In genomic region chr12:58530421-58531067, GRCh38 we compare ENCODE assay signal across 17 cellular contexts.
DNase-seq lines count a peak whose midpoint lies in the region; TF ChIP-seq lines count a peak whose summit lies in the region.
"Had no signal": no experiment of that assay in that cellular context is flagged by ENCODE, and none has a peak within 500 bp of the region (broad histone marks: within the 10 kb centered on the region; RNA-seq: fewer than 3 reads in every experiment).

No MANE protein-coding gene starts in this region.

- POLR2A ChIA-PET in GM10248 (lab: Yijun Ruan, JAX), result no interaction called here

- no peaks in the 10 kb centered on the region for H3K27me3 ChIP-seq in osteoblast (ENCODE audit: insufficient read depth, low read length)
- H3K27me3 ChIP-seq: BLaER1 treated with 17β-estradiol and CSF1 and Interleukin-3, amounts not matched to agents 10 nM and 100 nM had no signal

- peak overlapping the region; percentile 93 for H3K27ac ChIP-seq in osteoblast (ENCODE audit: low read depth, low read length)
- H3K27ac ChIP-seq: BLaER1 treated with 17β-estradiol and CSF1 and Interleukin-3, amounts not matched to agents 10 nM and 100 nM; lower lobe of right lung; SK-N-MC had no signal

- H3K36me3 ChIP-seq in osteoblast (ENCODE audit: insufficient read depth, low read length), result no peaks in the 10 kb centered on the region
- H3K36me3 ChIP-seq: BLaER1 treated with 17β-estradiol and CSF1 and Interleukin-3, amounts not matched to agents 10 nM and 100 nM; lower lobe of right lung had no signal

- H3K4me2 ChIP-seq in osteoblast (ENCODE audit: insufficient read depth, low read length), result peak overlapping the region; percentile 79
- H3K4me2 ChIP-seq: BLaER1 treated with 17β-estradiol and CSF1 and Interleukin-3, amounts not matched to agents 10 nM and 100 nM had no signal

- no peaks in the 10 kb centered on the region for H3K79me2 ChIP-seq in osteoblast (ENCODE audit: insufficient read depth, low read length)

- DNase-seq in AG20443 (ENCODE audit: low spot score), result peak; percentile 24
- DNase-seq in RPMI7951 (ENCODE audit: low read depth), result peak; percentile 58
- DNase-seq in fibroblast of mammary gland (ENCODE audit: low read depth), result peak; percentile 89
- DNase-seq in osteoblast (ENCODE audit: insufficient read length, low spot score, missing footprints), result no peak
- no peak for DNase-seq in GM10248 (ENCODE audit: extremely low spot score)
- no peak for DNase-seq in KBM-7
- no peak for DNase-seq in NCI-H510A treated with DMSO at 0.1 percent for 48 hours (lab: John Stamatoyannopoulos, UW)
- DNase-seq in OCI-M1 (lab: John Stamatoyannopoulos, UW), result no peak
- DNase-seq: activated B cell treated with CpG ODN at 0.5 μM for 24 hours, activated T-cell treated with anti-CD3 and anti-CD28 coated beads for 4 hours, hippocampal formation, lower lobe of right lung, NCI-H1694 treated with DMSO at 0.1 percent for 48 hours, NCI-H774, nucleus accumbens had no signal

- no peak overlapping the region for H2AFZ ChIP-seq in osteoblast (ENCODE audit: low read length)

- H3K4me1 ChIP-seq in osteoblast (ENCODE audit: insufficient read depth, low read length), result peaks cover 37% of the 10 kb centered on the region

- no peaks in the 10 kb centered on the region for H4K20me1 ChIP-seq in osteoblast (ENCODE audit: insufficient read depth, low read length)
- H4K20me1 ChIP-seq: BLaER1 treated with 17β-estradiol and CSF1 and Interleukin-3, amounts not matched to agents 10 nM and 100 nM had no signal

- no peak overlapping the region for H3K4me3 ChIP-seq in fibroblast of mammary gland (ENCODE audit: control insufficient read depth, low read depth, low read length)
- peak overlapping the region; percentile 44 for H3K4me3 ChIP-seq in osteoblast (ENCODE audit: insufficient read depth, low read length)
- H3K4me3 ChIP-seq: BLaER1 treated with 17β-estradiol and CSF1 and Interleukin-3, amounts not matched to agents 10 nM and 100 nM; lower lobe of right lung; SK-N-MC had no signal

- no peaks in the 10 kb centered on the region for H3K9me3 ChIP-seq in osteoblast (ENCODE audit: low read depth, low read length)
- H3K9me3 ChIP-seq: lower lobe of right lung had no signal

- CTCF ChIA-PET in GM10248 (lab: Yijun Ruan, JAX), result no interaction called here

- in situ Hi-C loops in KBM-7 (cut with MboI; ENCODE audit: low pct_unique_long_range_greater_than_20kb, low sequenced_read_pairs), result no loop called here

- TF ChIP-seq CTCF in fibroblast of mammary gland (conservative IDR thresholded peaks at IDR 0.05; ENCODE audit: control insufficient read depth, insufficient read depth, low read depth, low read length) (no peak), osteoblast (IDR thresholded peaks at IDR 0.05; ENCODE audit: extremely low read depth, low read depth, low read length) (no peak), GM10248 (IDR thresholded peaks at IDR 0.05; ENCODE audit: control extremely low read depth, extremely low read depth, low read depth, missing control alignments) (no peak)

Comparison
In these comparisons a context has a peak if more than half of its experiments do, and no peak if none do; other contexts are left out.
1. DNase-seq: peak in AG20443 (single experiment), RPMI7951 (single experiment) and fibroblast of mammary gland (single experiment); none in osteoblast (single experiment), GM10248 (single experiment), KBM-7 (single experiment), NCI-H510A treated with DMSO at 0.1 percent for 48 hours (single experiment) and OCI-M1 (single experiment).